ENCODE assay signal across 22 cellular contexts in the genomic region with DNA sequence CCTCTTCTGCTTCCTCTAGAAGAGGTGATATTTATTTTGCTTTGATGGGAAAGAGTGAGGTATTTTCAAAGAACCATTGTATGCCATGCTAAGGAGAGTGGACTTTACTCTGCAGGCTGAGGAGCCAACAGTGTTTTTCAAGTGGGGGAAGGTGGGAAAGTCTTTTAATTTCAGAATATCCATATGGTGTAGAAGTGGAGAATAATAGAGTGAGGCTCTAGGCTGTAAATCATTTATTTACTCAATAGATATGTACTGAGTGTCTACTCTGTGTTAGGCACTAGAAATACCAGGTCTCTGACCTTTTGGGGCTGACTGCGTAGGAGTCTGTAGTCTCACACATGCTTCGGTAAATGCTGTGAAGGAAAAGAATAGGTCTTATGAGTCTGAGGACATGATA. TPM values are rescaled to one million over a fixed set of nuclear protein-coding genes. Genes with fewer than 3 reads are reported as not detected.
DNase-seq lines count a peak whose midpoint lies in the region; ATAC-seq, FAIRE-seq and TF ChIP-seq lines count a peak whose summit lies in the region.
"Had no signal": no experiment of that assay in that cellular context is flagged by ENCODE, and none has a peak within 500 bp of the region (broad histone marks: within the 10 kb centered on the region; RNA-seq: fewer than 3 reads in every experiment).

No MANE protein-coding gene starts in this region.

- no peak for TF ChIP-seq RAD21 in HepG2 (CRISPR knock-in tag; IDR thresholded peaks at IDR 0.05)

- 0% methylated on average over 2 of the region's 2 CpGs for WGBS in HepG2 (ENCODE audit: low lambda C conversion rate)

- POLR2A ChIA-PET in HepG2 (lab: Yijun Ruan, JAX), result interaction anchor here (0.7 to 2.1 kb wide), 5 partner anchors 21 to 596 kb away, joined by 3 to 11 read pairs (median 4); a partner anchor contains a TSS

- peak; percentile 66 for ATAC-seq in stimulated activated naive CD8-positive, alpha-beta T cell treated with anti-CD3 and anti-CD28 coated beads, Interleukin-15, Interleukin-2, amounts not matched to agents 100 U/mL and 50 U/mL, for 24 hours
- no peak for ATAC-seq in stimulated activated naive CD8-positive, alpha-beta T cell treated with anti-CD3 and anti-CD28 coated beads, Interleukin-15, amount 100 ng/mL, for 72 hours
- ATAC-seq in HepG2 (peak; percentile 96), GM21576 (IDR thresholded peaks at IDR 0.05; ENCODE audit: unreplicated experiment) (no peak)
- ATAC-seq: CD8-positive, alpha-beta T cell; Panc1 had no signal

- H4K20me1 ChIP-seq in HepG2 (ENCODE audit: insufficient read depth, low read length), result no peaks in the 10 kb centered on the region

- in situ Hi-C loops in HepG2 (cut with HindIII; ENCODE audit: extremely low pct_ligation_motif_present, low pct_unique_long_range_greater_than_20kb) (no loop called here), ACHN (cut with HindIII; ENCODE audit: low pct_ligation_motif_present, low pct_unique_long_range_greater_than_20kb, low sequenced_read_pairs) (no loop called here)

- no peak overlapping the region for H3K27ac Mint-ChIP-seq in stimulated activated naive CD8-positive, alpha-beta T cell treated with anti-CD3 and anti-CD28 coated beads, Interleukin-15, amount 100 ng/mL, for 72 hours
- H3K27ac Mint-ChIP-seq: CD8-positive, alpha-beta T cell had no signal

- peak; percentile 60 for FAIRE-seq in HepG2 (lab: Jason Lieb, UNC)
- FAIRE-seq: A204.1, GM12892, H1 had no signal

- H3K4me3 ChIP-seq in HepG2 (replicated peaks in 1 of 3; ENCODE audit: insufficient read depth in 1 of 3, low read depth in 2 of 3, low read length in 3 of 3), result peak overlapping the region in 1 of 3 experiments; percentile 53; a peak in 2 of 6 replicates

- 0 out of 4 replicates have a peak, but pooled peaks of 1 of the 2 experiments have one; percentile 30 for TF ChIP-seq POLR2A in HepG2 (IDR thresholded peaks at IDR 0.05; ENCODE audit: insufficient read depth in 1 of 2, low read depth in 2 of 2, low read length in 2 of 2)

- no peaks in the 10 kb centered on the region for H3K79me2 ChIP-seq in HepG2 (ENCODE audit: insufficient read depth, low read length)

- TF ChIP-seq CTCF in HepG2 (CRISPR knock-in tag; IDR thresholded peaks at IDR 0.05), result no peak

- intact Hi-C loops in HepG2 (cut with micrococcal nuclease; ENCODE audit: unreplicated experiment), result no loop called here

- no peaks in the 10 kb centered on the region for H3K27me3 ChIP-seq in HepG2 (ENCODE audit: control insufficient read depth in 1 of 2, insufficient read depth in 2 of 2, low read length in 2 of 2)

- H3K27me3 Mint-ChIP-seq in stimulated activated naive CD8-positive, alpha-beta T cell treated with anti-CD3 and anti-CD28 coated beads, Interleukin-15, amount 100 ng/mL, for 72 hours, result peaks cover 30% of the 10 kb centered on the region

- H3K36me3 ChIP-seq in HepG2 (replicated peaks in 1 of 2; ENCODE audit: control insufficient read depth in 1 of 2, insufficient read depth in 2 of 2, low read length in 2 of 2), result no peaks in the 10 kb centered on the region

- peak overlapping the region; percentile 79 for H3K9ac ChIP-seq in HepG2 (ENCODE audit: insufficient read depth, low read depth, low read length)

- no peaks in the 10 kb centered on the region for H3K4me1 Mint-ChIP-seq in stimulated activated naive CD8-positive, alpha-beta T cell treated with anti-CD3 and anti-CD28 coated beads, Interleukin-15, amount 100 ng/mL, for 72 hours

- DNase-seq in stimulated activated naive CD8-positive, alpha-beta T cell treated with anti-CD3 and anti-CD28 coated beads, Interleukin-15, Interleukin-2, amounts not matched to agents 100 U/mL and 50 U/mL, for 24 hours, result no peak
- DNase-seq in stimulated activated naive CD8-positive, alpha-beta T cell treated with anti-CD3 and anti-CD28 coated beads, Interleukin-15, amount 100 ng/mL, for 72 hours, result no peak
- DNase-seq in NCI-H69 (lab: John Stamatoyannopoulos, UW) (peak; percentile 79), HepG2 (ENCODE audit: low spot score) (peak; percentile 96), ACHN (no peak), activated gamma-delta T cell treated with Interleukin-2 at 50 U/mL for 16 hours (no peak)
- DNase-seq: AML-193; CD8-positive, alpha-beta T cell; DND-41; HCEC 1CT; KBM-7; MV-4-11; NCI-H146; NCI-H1930; NCI-H226 had no signal

- peaks cover 8 to 18% of the 10 kb centered on the region in 2 donors for H3K9me3 Mint-ChIP-seq in stimulated activated naive CD8-positive, alpha-beta T cell treated with anti-CD3 and anti-CD28 coated beads, Interleukin-15, amount 100 ng/mL, for 72 hours

- TF ChIP-seq EP300 in HepG2 (IDR thresholded peaks at IDR 0.05; ENCODE audit: low read depth in 2 of 2, low read length in 2 of 2) (peak in 1 of 2 experiments; percentile 86; a peak in 2 of 4 replicates), HepG2 (CRISPR knock-in tag; IDR thresholded peaks at IDR 0.05; ENCODE audit: borderline replicate concordance) (peak; percentile 73)

- peak overlapping the region; percentile 76 for H2AFZ ChIP-seq in HepG2 (ENCODE audit: low read length)

- BruUV-seq in HepG2 (replicated peaks; lab: Mats Ljungman, UMichigan), result no TSS peak

- H3K4me1 ChIP-seq in HepG2 (ENCODE audit: insufficient read depth, low read length), result peaks cover 69% of the 10 kb centered on the region

- CTCF ChIA-PET in HepG2 (lab: Yijun Ruan, JAX; ENCODE audit: low intra/inter-chr PET ratio, low total read pairs), result no interaction called here

- H3K9me3 ChIP-seq in HepG2 (ENCODE audit: low read length), result no peaks in the 10 kb centered on the region; the same call in 1 of the 2 replicates

- no peak overlapping the region for H3K4me3 Mint-ChIP-seq in stimulated activated naive CD8-positive, alpha-beta T cell treated with anti-CD3 and anti-CD28 coated beads, Interleukin-15, amount 100 ng/mL, for 72 hours
- H3K4me3 Mint-ChIP-seq: CD8-positive, alpha-beta T cell had no signal

- H3K4me2 ChIP-seq in HepG2 (ENCODE audit: low read depth, low read length), result peak overlapping the region; percentile 91

- peak overlapping the region; percentile 97 for H3K27ac ChIP-seq in HepG2 (ENCODE audit: extremely low read length, insufficient read depth, low read length)
- H3K27ac ChIP-seq: C4-2B, RWPE1 had no signal

TF ChIP-seq in HepG2, 621 proteins besides CTCF, POLR2A, EP300 and RAD21 (continues in another document):
- TF ChIP-seq ZNF629 (CRISPR knock-in tag; conservative IDR thresholded peaks at IDR 0.05) (0 out of 2 replicates have a peak, but pooled peaks have one; percentile 23), TCF7 (IDR thresholded peaks at IDR 0.05; ENCODE audit: low read depth) (peak; percentile 74), ZNF737 (CRISPR knock-in tag; IDR thresholded peaks at IDR 0.05; ENCODE audit: borderline replicate concordance) (no peak), ZNF207 (IDR thresholded peaks at IDR 0.05; ENCODE audit: borderline replicate concordance) (no peak)
- TF ChIP-seq, protein P1, sequence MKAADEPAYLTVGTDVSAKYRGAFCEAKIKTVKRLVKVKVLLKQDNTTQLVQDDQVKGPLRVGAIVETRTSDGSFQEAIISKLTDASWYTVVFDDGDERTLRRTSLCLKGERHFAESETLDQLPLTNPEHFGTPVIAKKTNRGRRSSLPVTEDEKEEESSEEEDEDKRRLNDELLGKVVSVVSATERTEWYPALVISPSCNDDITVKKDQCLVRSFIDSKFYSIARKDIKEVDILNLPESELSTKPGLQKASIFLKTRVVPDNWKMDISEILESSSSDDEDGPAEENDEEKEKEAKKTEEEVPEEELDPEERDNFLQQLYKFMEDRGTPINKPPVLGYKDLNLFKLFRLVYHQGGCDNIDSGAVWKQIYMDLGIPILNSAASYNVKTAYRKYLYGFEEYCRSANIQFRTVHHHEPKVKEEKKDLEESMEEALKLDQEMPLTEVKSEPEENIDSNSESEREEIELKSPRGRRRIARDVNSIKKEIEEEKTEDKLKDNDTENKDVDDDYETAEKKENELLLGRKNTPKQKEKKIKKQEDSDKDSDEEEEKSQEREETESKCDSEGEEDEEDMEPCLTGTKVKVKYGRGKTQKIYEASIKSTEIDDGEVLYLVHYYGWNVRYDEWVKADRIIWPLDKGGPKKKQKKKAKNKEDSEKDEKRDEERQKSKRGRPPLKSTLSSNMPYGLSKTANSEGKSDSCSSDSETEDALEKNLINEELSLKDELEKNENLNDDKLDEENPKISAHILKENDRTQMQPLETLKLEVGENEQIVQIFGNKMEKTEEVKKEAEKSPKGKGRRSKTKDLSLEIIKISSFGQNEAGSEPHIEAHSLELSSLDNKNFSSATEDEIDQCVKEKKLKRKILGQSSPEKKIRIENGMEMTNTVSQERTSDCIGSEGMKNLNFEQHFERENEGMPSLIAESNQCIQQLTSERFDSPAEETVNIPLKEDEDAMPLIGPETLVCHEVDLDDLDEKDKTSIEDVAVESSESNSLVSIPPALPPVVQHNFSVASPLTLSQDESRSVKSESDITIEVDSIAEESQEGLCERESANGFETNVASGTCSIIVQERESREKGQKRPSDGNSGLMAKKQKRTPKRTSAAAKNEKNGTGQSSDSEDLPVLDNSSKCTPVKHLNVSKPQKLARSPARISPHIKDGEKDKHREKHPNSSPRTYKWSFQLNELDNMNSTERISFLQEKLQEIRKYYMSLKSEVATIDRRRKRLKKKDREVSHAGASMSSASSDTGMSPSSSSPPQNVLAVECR (CRISPR knock-in tag; IDR thresholded peaks at IDR 0.05; ENCODE audit: borderline replicate concordance), result no peak

RNA-seq across cellular contexts. Expression of a gene that starts 30.7 kb away (rescaled TPM):
- total RNA-seq in HepG2 (2016; rRNA removed; fragmentation: Illumina TruSeq; extraction: Trizol), result 32.3 and 44.3 TPM in 2 replicates
- 17.6 and 19.3 TPM in 2 replicates for total RNA-seq in HepG2 (2016; cell fraction: cytosol; rRNA removed; fragmentation: Illumina TruSeq; extraction: Trizol; ENCODE audit: low read depth)
- 27.8 and 42.6 TPM in 2 replicates for total RNA-seq in HepG2 (2016; cell fraction: insoluble cytoplasmic fraction; rRNA removed; fragmentation: Illumina TruSeq; extraction: Trizol)
- 15.0 and 15.5 TPM in 2 replicates for total RNA-seq in HepG2 (2016; cell fraction: membrane; rRNA removed; fragmentation: Illumina TruSeq; extraction: Trizol)
- 103 and 117 TPM in 2 replicates for total RNA-seq in HepG2 (2016; cell fraction: nucleus; rRNA removed; fragmentation: Illumina TruSeq; extraction: Trizol)
- 32.7 and 55.5 TPM in 2 replicates for polyA plus RNA-seq in HepG2 (2011; rRNA removed)
- 16.0 and 17.9 TPM in 2 replicates for polyA plus RNA-seq in HepG2 (2011; cell fraction: cytosol; rRNA removed)
- polyA plus RNA-seq in HepG2 (2011; cell fraction: nucleus; rRNA removed), result 55.4 and 55.9 TPM in 2 replicates
- 20.1 and 24.6 TPM in 2 replicates for polyA plus RNA-seq in HepG2 (2012)
- 1.4 and 1.6 TPM in 2 replicates for polyA plus RNA-seq in HepG2 (2016; cell fraction: cytosol; fragmentation: Illumina TruSeq; extraction: Trizol; ENCODE audit: low read depth)
- 33.5 and 35.6 TPM in 2 replicates for polyA plus RNA-seq in HepG2 (2016; cell fraction: insoluble cytoplasmic fraction; fragmentation: Illumina TruSeq; extraction: Trizol; ENCODE audit: low read depth)
- polyA plus RNA-seq in HepG2 (2016; cell fraction: membrane; fragmentation: Illumina TruSeq; extraction: Trizol; ENCODE audit: low read depth), result 4.3 and 4.6 TPM in 2 replicates
- 104 and 107 TPM in 2 replicates for polyA plus RNA-seq in HepG2 (2016; cell fraction: nucleus; fragmentation: Illumina TruSeq; extraction: Trizol; ENCODE audit: insufficient read depth, low read depth)
- polyA minus RNA-seq in HepG2 (2011; rRNA and poly(A)+ RNA removed; ENCODE audit: low replicate concordance), result 34.0 and 42.0 TPM in 2 replicates
- polyA minus RNA-seq in HepG2 (2011; cell fraction: cytosol; rRNA and poly(A)+ RNA removed), result 15.8 and 18.5 TPM in 2 replicates
- polyA minus RNA-seq in HepG2 (2011; cell fraction: nucleus; rRNA and poly(A)+ RNA removed), result 171 and 187 TPM in 2 replicates

Comparison
In these comparisons a context has a peak if more than half of its experiments do, and no peak if none do; other contexts are left out.
1. ATAC-seq: peak in stimulated activated naive CD8-positive, alpha-beta T cell treated with anti-CD3 and anti-CD28 coated beads, Interleukin-15, Interleukin-2, amounts not matched to agents 100 U/mL and 50 U/mL, for 24 hours (single experiment) and HepG2 (single experiment); none in stimulated activated naive CD8-positive, alpha-beta T cell treated with anti-CD3 and anti-CD28 coated beads, Interleukin-15, amount 100 ng/mL, for 72 hours (single experiment) and GM21576 (single experiment).
2. DNase-seq: peak in NCI-H69 (single experiment) and HepG2 (single experiment); none in stimulated activated naive CD8-positive, alpha-beta T cell treated with anti-CD3 and anti-CD28 coated beads, Interleukin-15, Interleukin-2, amounts not matched to agents 100 U/mL and 50 U/mL, for 24 hours (single experiment), stimulated activated naive CD8-positive, alpha-beta T cell treated with anti-CD3 and anti-CD28 coated beads, Interleukin-15, amount 100 ng/mL, for 72 hours (0 of 2), ACHN (single experiment) and activated gamma-delta T cell treated with Interleukin-2 at 50 U/mL for 16 hours (single experiment).